Comparison of ENCODE assay signal across 13 cellular contexts in the genomic region with DNA sequence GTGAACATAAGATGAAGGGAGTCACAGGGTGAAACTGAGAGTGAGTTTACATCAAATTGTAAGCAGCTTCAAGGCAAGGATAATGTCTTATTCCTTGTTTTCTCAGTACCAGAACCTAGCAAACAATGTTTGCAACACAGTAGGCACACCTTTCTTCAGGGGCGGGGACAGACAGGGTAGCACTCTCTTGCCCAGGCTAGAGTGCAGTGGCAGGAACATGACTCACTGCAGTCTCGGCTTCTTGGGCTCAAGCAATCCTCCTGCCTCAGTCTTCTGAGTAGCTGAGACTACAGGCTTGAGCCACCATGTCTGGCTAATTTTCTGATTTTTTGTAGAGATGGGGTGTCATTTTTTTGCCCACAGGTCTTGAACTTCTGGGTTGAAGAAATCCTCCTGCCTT.
"Had no signal": no experiment of that assay in that cellular context is flagged by ENCODE, and none has a peak within 500 bp of the region (broad histone marks: within the 10 kb centered on the region; RNA-seq: fewer than 3 reads in every experiment).

No MANE protein-coding gene starts in this region.

- H3K4me3 Mint-ChIP-seq: activated naive CD8-positive, alpha-beta T cell treated with anti-CD3 and anti-CD28 coated beads for 36 hours; immature natural killer cell; neural crest cell had no signal

- H3K4me1 ChIP-seq: esophagus squamous epithelium, thyroid gland had no signal

- H3K36me3 Mint-ChIP-seq: activated naive CD8-positive, alpha-beta T cell treated with anti-CD3 and anti-CD28 coated beads for 36 hours; immature natural killer cell had no signal

- H3K36me3 ChIP-seq: brain microvascular endothelial cell, esophagus squamous epithelium, left ventricle myocardium inferior, ovary, thyroid gland had no signal

- H3K27ac Mint-ChIP-seq: activated naive CD8-positive, alpha-beta T cell treated with anti-CD3 and anti-CD28 coated beads for 36 hours; immature natural killer cell had no signal

- H3K9me3 ChIP-seq: esophagus squamous epithelium, ovary, thyroid gland had no signal

- H3K27me3 ChIP-seq: brain microvascular endothelial cell, esophagus squamous epithelium, ovary, thyroid gland had no signal

- H3K27me3 Mint-ChIP-seq: activated naive CD8-positive, alpha-beta T cell treated with anti-CD3 and anti-CD28 coated beads for 36 hours had no signal

- H3K9me3 Mint-ChIP-seq: immature natural killer cell, neural crest cell had no signal

- H3K4me1 Mint-ChIP-seq: activated naive CD8-positive, alpha-beta T cell treated with anti-CD3 and anti-CD28 coated beads for 36 hours; immature natural killer cell; neural crest cell had no signal

- H3K27ac ChIP-seq: brain microvascular endothelial cell, esophagus squamous epithelium, left ventricle myocardium inferior, ovary, thyroid gland had no signal

- H3K4me3 ChIP-seq: esophagus squamous epithelium, left ventricle myocardium inferior, ovary, thyroid gland had no signal

- DNase-seq: activated CD4-positive, alpha-beta T cell treated with anti-CD3 and anti-CD28 coated beads, Interleukin-2, amount 50 U/mL, for 48 hours; activated gamma-delta T cell treated with Interleukin-2 at 50 U/mL for 16 hours; activated naive CD8-positive, alpha-beta T cell treated with anti-CD3 and anti-CD28 coated beads for 36 hours; activated T-cell treated with anti-CD3 and anti-CD28 coated beads, Interleukin-2, amount 50 U/mL, for 48 hours; brain microvascular endothelial cell; esophagus squamous epithelium; foreskin fibroblast; immature natural killer cell; left ventricle myocardium inferior; mesenchymal stem cell; ovary; thyroid gland had no signal
